42 cellular contexts compared by ENCODE assay signal in the genomic region with DNA sequence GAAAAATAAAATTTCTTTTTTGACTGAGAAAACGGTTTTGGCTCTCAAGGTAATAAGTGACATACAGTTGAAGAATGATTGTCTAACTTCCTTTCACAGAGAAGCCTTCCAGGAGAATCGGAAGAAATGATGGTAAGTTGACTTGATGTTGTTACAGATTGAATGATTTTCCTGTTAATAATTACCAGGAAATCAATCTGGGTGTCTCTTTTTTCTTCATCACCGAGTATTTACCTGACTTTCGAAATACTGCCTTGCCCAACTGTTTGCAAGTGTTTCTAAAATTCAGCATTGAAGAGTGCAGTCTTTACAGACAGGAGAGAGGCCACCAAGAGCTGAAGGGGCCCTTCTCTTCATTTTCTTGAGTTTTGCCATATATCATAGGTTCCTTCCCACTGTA. TPM values are rescaled to one million over a fixed set of nuclear protein-coding genes. Genes with fewer than 3 reads are reported as not detected.
"Had no signal": no experiment of that assay in that cellular context is flagged by ENCODE, and none has a peak within 500 bp of the region (broad histone marks: within the 10 kb centered on the region; RNA-seq: fewer than 3 reads in every experiment).

No MANE protein-coding gene starts in this region.

- H3K9me3 Mint-ChIP-seq: activated CD4-positive, alpha-beta memory T cell treated with anti-CD3 and anti-CD28 coated beads for 36 hours; activated CD4-positive, alpha-beta T cell treated with anti-CD3 and anti-CD28 coated beads, Interleukin-2, amount 10 ng/mL, durations not matched to agents 24 days and 14 days; activated naive CD4-positive, alpha-beta T cell treated with anti-CD3 and anti-CD28 coated beads, Interleukin-2, amount 10 ng/mL, durations not matched to agents 7 days and 5 days; activated T-helper 1 cell treated with anti-CD3 and anti-CD28 coated beads, Interleukin-12 subunit alpha, Interleukin-12 subunit beta, Interleukin-2, Interleukin-4 antibody, amounts not matched to agents 30 ng/mL and 10 ng/mL and 1 ng/mL, durations not matched to agents 14 hours and 24 hours and 36 hours; effector memory CD8-positive, alpha-beta T cell; natural killer cell treated with Interleukin-12 subunit alpha and Interleukin-12 subunit beta and Interleukin-15 and Interleukin-18, amount 100 ng/mL, for 72 hours; stimulated activated naive CD8-positive, alpha-beta T cell treated with anti-CD3 and anti-CD28 coated beads, Interleukin-15, amount 100 ng/mL, for 72 hours; T-helper 1 cell treated with Interleukin-12 subunit alpha and Interleukin-12 subunit beta and Interleukin-4 antibody, amounts not matched to agents 30 μg/mL and 1 μg/mL, for 36 hours; type B pancreatic cell had no signal

- ATAC-seq: activated CD4-positive, CD25-positive, alpha-beta regulatory T cell treated with anti-CD3 and anti-CD28 coated beads, Interleukin-2, amount 50 U/mL, for 24 hours; effector memory CD8-positive, alpha-beta T cell; foreskin keratinocyte; heart right ventricle; mucosa of descending colon; natural killer cell treated with Interleukin-12 subunit alpha and Interleukin-12 subunit beta and Interleukin-15 and Interleukin-18, amount 100 ng/mL, for 72 hours; stimulated activated memory B cell treated with anti-CD40 and anti-IgM and Interleukin-4, amounts not matched to agents 10 μg/mL and 1 μg/mL and 100 μg/mL, for 72 hours; stimulated activated naive CD8-positive, alpha-beta T cell treated with anti-CD3 and anti-CD28 coated beads, Interleukin-15, amount 100 ng/mL, for 72 hours had no signal

- H3K4me1 ChIP-seq: ascending aorta, foreskin keratinocyte, heart right ventricle, left ventricle myocardium inferior, vagina had no signal

- DNase-seq: activated CD4-positive, alpha-beta memory T cell treated with anti-CD3 and anti-CD28 coated beads for 36 hours; activated CD4-positive, alpha-beta T cell treated with anti-CD3 and anti-CD28 coated beads, Interleukin-2, amount 10 ng/mL, durations not matched to agents 24 days and 14 days; activated CD8-positive, alpha-beta memory T cell treated with anti-CD3 and anti-CD28 coated beads, Interleukin-2, amount 50 U/mL, for 4 hours; activated effector memory CD4-positive, alpha-beta T cell treated with anti-CD3 and anti-CD28 coated beads, Interleukin-2, amount 50 U/mL, for 16 hours; activated naive CD4-positive, alpha-beta T cell treated with anti-CD3 and anti-CD28 coated beads, Interleukin-2, amount 10 ng/mL, durations not matched to agents 7 days and 5 days; activated naive CD8-positive, alpha-beta T cell treated with anti-CD3 and anti-CD28 coated beads, Interleukin-2, amount 10 ng/mL, durations not matched to agents 7 days and 5 days; activated T-cell treated with anti-CD3 and anti-CD28 coated beads, Interleukin-2, amount 50 U/mL, for 1 hour; brain microvascular endothelial cell; cortex of kidney; effector memory CD8-positive, alpha-beta T cell; foreskin keratinocyte; heart right ventricle; left ventricle myocardium inferior; mucosa of descending colon; stimulated activated CD4-positive, alpha-beta T cell treated with anti-CD3 and anti-CD28 coated beads, Interleukin-1b, Interleukin-23, amount 100 ng/mL, for 48 hours; stimulated activated CD4-positive, alpha-beta T cell treated with anti-CD3 and anti-CD28 coated beads, Interleukin-4, amount 100 ng/mL, for 4 hours; stimulated activated CD8-positive, alpha-beta memory T cell treated with anti-CD3 and anti-CD28 coated beads, Interleukin-4, amount 100 ng/mL, for 48 hours; stimulated activated naive CD8-positive, alpha-beta T cell treated with anti-CD3 and anti-CD28 coated beads, Interleukin-15, amount 100 ng/mL, for 72 hours; substantia nigra; SW 1271; T-helper 9 cell had no signal

- H3K4me1 Mint-ChIP-seq: activated CD4-positive, alpha-beta T cell treated with anti-CD3 and anti-CD28 coated beads, Interleukin-2, amount 10 ng/mL, durations not matched to agents 24 days and 14 days; activated naive CD4-positive, alpha-beta T cell treated with anti-CD3 and anti-CD28 coated beads, Interleukin-2, amount 10 ng/mL, durations not matched to agents 7 days and 5 days; activated naive CD8-positive, alpha-beta T cell treated with anti-CD3 and anti-CD28 coated beads, Interleukin-2, amount 10 ng/mL, durations not matched to agents 7 days and 5 days; stimulated activated memory B cell treated with anti-CD40 and anti-IgM and Interleukin-4, amounts not matched to agents 10 μg/mL and 1 μg/mL and 100 μg/mL, for 72 hours; stimulated activated naive CD8-positive, alpha-beta T cell treated with anti-CD3 and anti-CD28 coated beads, Interleukin-15, amount 100 ng/mL, for 72 hours had no signal

- H3K27me3 ChIP-seq: ascending aorta, brain microvascular endothelial cell, foreskin keratinocyte, vagina had no signal

- H3K27me3 Mint-ChIP-seq: progenitor cell of endocrine pancreas had no signal

- H3K4me3 ChIP-seq: ascending aorta, heart right ventricle, left ventricle myocardium inferior, mucosa of descending colon, smooth muscle cell, vagina had no signal

- H3K4me3 Mint-ChIP-seq: activated CD4-positive, alpha-beta memory T cell treated with anti-CD3 and anti-CD28 coated beads for 36 hours; activated CD4-positive, alpha-beta T cell treated with anti-CD3 and anti-CD28 coated beads, Interleukin-2, amount 10 ng/mL, durations not matched to agents 24 days and 14 days; activated naive CD4-positive, alpha-beta T cell treated with anti-CD3 and anti-CD28 coated beads, Interleukin-2, amount 10 ng/mL, durations not matched to agents 7 days and 5 days; activated naive CD8-positive, alpha-beta T cell treated with anti-CD3 and anti-CD28 coated beads, Interleukin-2, amount 10 ng/mL, durations not matched to agents 7 days and 5 days; activated T-helper 1 cell treated with anti-CD3 and anti-CD28 coated beads, Interleukin-12 subunit alpha, Interleukin-12 subunit beta, Interleukin-2, Interleukin-4 antibody, amounts not matched to agents 30 ng/mL and 10 ng/mL and 1 ng/mL, durations not matched to agents 14 hours and 24 hours and 36 hours; effector memory CD8-positive, alpha-beta T cell; natural killer cell treated with Interleukin-12 subunit alpha and Interleukin-12 subunit beta and Interleukin-15 and Interleukin-18, amount 100 ng/mL, for 72 hours; stimulated activated memory B cell treated with anti-CD40 and anti-IgM and Interleukin-4, amounts not matched to agents 10 μg/mL and 1 μg/mL and 100 μg/mL, for 72 hours; stimulated activated naive CD8-positive, alpha-beta T cell treated with anti-CD3 and anti-CD28 coated beads, Interleukin-15, amount 100 ng/mL, for 72 hours; T-helper 1 cell treated with Interleukin-12 subunit alpha and Interleukin-12 subunit beta and Interleukin-4 antibody, amounts not matched to agents 30 μg/mL and 1 μg/mL, for 36 hours; type B pancreatic cell had no signal

- H3K27ac Mint-ChIP-seq: activated CD4-positive, alpha-beta memory T cell treated with anti-CD3 and anti-CD28 coated beads for 36 hours; activated CD4-positive, alpha-beta T cell treated with anti-CD3 and anti-CD28 coated beads, Interleukin-2, amount 10 ng/mL, durations not matched to agents 24 days and 14 days; activated naive CD4-positive, alpha-beta T cell treated with anti-CD3 and anti-CD28 coated beads, Interleukin-2, amount 10 ng/mL, durations not matched to agents 7 days and 5 days; activated naive CD8-positive, alpha-beta T cell treated with anti-CD3 and anti-CD28 coated beads, Interleukin-2, amount 10 ng/mL, durations not matched to agents 7 days and 5 days; activated T-helper 1 cell treated with anti-CD3 and anti-CD28 coated beads, Interleukin-12 subunit alpha, Interleukin-12 subunit beta, Interleukin-2, Interleukin-4 antibody, amounts not matched to agents 30 ng/mL and 10 ng/mL and 1 ng/mL, durations not matched to agents 14 hours and 24 hours and 36 hours; effector memory CD8-positive, alpha-beta T cell; natural killer cell treated with Interleukin-12 subunit alpha and Interleukin-12 subunit beta and Interleukin-15 and Interleukin-18, amount 100 ng/mL, for 72 hours; progenitor cell of endocrine pancreas; stimulated activated memory B cell treated with anti-CD40 and anti-IgM and Interleukin-4, amounts not matched to agents 10 μg/mL and 1 μg/mL and 100 μg/mL, for 72 hours; stimulated activated naive CD8-positive, alpha-beta T cell treated with anti-CD3 and anti-CD28 coated beads, Interleukin-15, amount 100 ng/mL, for 72 hours; T-helper 1 cell treated with Interleukin-12 subunit alpha and Interleukin-12 subunit beta and Interleukin-4 antibody, amounts not matched to agents 30 μg/mL and 1 μg/mL, for 36 hours; type B pancreatic cell had no signal

- FAIRE-seq: keratinocyte, TTC549 had no signal

- H3K36me3 Mint-ChIP-seq: activated CD4-positive, alpha-beta memory T cell treated with anti-CD3 and anti-CD28 coated beads for 36 hours; activated naive CD4-positive, alpha-beta T cell treated with anti-CD3 and anti-CD28 coated beads, Interleukin-2, amount 10 ng/mL, durations not matched to agents 7 days and 5 days; activated naive CD8-positive, alpha-beta T cell treated with anti-CD3 and anti-CD28 coated beads, Interleukin-2, amount 10 ng/mL, durations not matched to agents 7 days and 5 days; natural killer cell treated with Interleukin-12 subunit alpha and Interleukin-12 subunit beta and Interleukin-15 and Interleukin-18, amount 100 ng/mL, for 72 hours; stimulated activated memory B cell treated with anti-CD40 and anti-IgM and Interleukin-4, amounts not matched to agents 10 μg/mL and 1 μg/mL and 100 μg/mL, for 72 hours; type B pancreatic cell had no signal

- H3K4me2 ChIP-seq: smooth muscle cell had no signal

- H3K9me3 ChIP-seq: ascending aorta, heart right ventricle, left ventricle myocardium inferior, mucosa of descending colon, vagina had no signal

- H3K27ac ChIP-seq: ascending aorta, brain microvascular endothelial cell, foreskin keratinocyte, heart right ventricle, left ventricle myocardium inferior, vagina, VCaP had no signal

- H3K36me3 ChIP-seq: ascending aorta, brain microvascular endothelial cell, heart right ventricle, left ventricle myocardium inferior, vagina had no signal

RNA-seq across cellular contexts. Expression of a gene that starts 4.0 kb away (rescaled TPM):
- total RNA-seq: activated CD4-positive, alpha-beta memory T cell treated with anti-CD3 and anti-CD28 coated beads for 36 hours; activated CD4-positive, alpha-beta T cell treated with anti-CD3 and anti-CD28 coated beads, Interleukin-2, amount 10 ng/mL, durations not matched to agents 24 days and 14 days; activated CD8-positive, alpha-beta memory T cell treated with anti-CD3 and anti-CD28 coated beads for 36 hours; activated naive CD8-positive, alpha-beta T cell treated with anti-CD3 and anti-CD28 coated beads, Interleukin-2, amount 10 ng/mL, durations not matched to agents 7 days and 5 days; activated T-helper 1 cell treated with anti-CD3 and anti-CD28 coated beads, Interleukin-12 subunit alpha, Interleukin-12 subunit beta, Interleukin-2, Interleukin-4 antibody, amounts not matched to agents 30 ng/mL and 10 ng/mL and 1 ng/mL, durations not matched to agents 14 hours and 24 hours and 36 hours; chondrocyte; esophagus mucosa; foreskin keratinocyte; glomerular endothelial cell; heart right ventricle; left ventricle myocardium inferior; lung microvascular endothelial cell; mesenteric fat pad; mucosa of descending colon; myocyte; natural killer cell treated with Interleukin-12 subunit alpha and Interleukin-12 subunit beta and Interleukin-15 and Interleukin-18, amount 100 ng/mL, for 72 hours; osteocyte; vagina had no signal
- polyA plus RNA-seq: foreskin keratinocyte, heart right ventricle, keratinocyte had no signal

RNA-seq across cellular contexts. Expression of a gene that starts 40.3 kb away (rescaled TPM):
- total RNA-seq: activated CD4-positive, alpha-beta memory T cell treated with anti-CD3 and anti-CD28 coated beads for 36 hours; activated CD4-positive, alpha-beta T cell treated with anti-CD3 and anti-CD28 coated beads, Interleukin-2, amount 10 ng/mL, durations not matched to agents 24 days and 14 days; activated CD8-positive, alpha-beta memory T cell treated with anti-CD3 and anti-CD28 coated beads for 36 hours; activated naive CD8-positive, alpha-beta T cell treated with anti-CD3 and anti-CD28 coated beads, Interleukin-2, amount 10 ng/mL, durations not matched to agents 7 days and 5 days; activated T-helper 1 cell treated with anti-CD3 and anti-CD28 coated beads, Interleukin-12 subunit alpha, Interleukin-12 subunit beta, Interleukin-2, Interleukin-4 antibody, amounts not matched to agents 30 ng/mL and 10 ng/mL and 1 ng/mL, durations not matched to agents 14 hours and 24 hours and 36 hours; foreskin keratinocyte; myocyte; natural killer cell treated with Interleukin-12 subunit alpha and Interleukin-12 subunit beta and Interleukin-15 and Interleukin-18, amount 100 ng/mL, for 72 hours had no signal
- polyA plus RNA-seq: foreskin keratinocyte, keratinocyte had no signal
